19 cellular contexts compared by ENCODE assay signal in the genomic region with DNA sequence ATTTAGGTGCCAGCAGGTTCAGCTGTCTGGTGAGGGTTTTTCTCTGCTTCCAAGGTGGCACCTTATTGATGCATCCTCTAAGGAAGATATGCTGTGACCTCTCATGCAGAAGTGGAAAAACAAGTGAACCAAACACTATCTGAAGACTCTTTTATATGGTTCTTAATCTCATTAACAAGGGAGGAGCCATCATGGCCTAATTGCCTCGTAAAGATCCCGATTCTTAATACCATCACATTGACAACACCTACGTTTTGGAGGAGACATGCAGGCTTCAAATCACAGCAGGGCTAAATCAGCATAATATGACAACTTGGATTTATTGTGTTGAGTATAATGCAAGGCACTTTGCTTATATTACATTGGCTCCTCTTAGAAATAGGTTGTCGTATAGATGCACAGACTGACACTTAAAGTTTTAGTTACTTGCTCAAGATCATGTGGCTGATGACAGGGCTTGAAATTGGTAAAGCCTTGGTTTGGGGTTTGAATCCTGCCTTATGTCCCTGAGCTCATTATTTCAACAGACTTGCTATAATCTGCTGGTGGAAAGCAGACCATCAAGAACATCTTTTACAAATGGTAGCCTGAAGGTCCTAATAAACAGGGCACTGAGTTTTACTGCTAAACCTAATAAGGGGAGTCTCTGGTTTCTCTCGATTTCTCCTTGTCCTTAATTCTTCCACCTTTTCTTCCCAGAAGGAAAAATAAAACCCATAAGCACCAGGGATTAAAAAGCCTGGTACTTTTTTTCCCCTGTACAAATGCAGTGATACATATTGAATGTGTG.
DNase-seq lines count a peak whose midpoint lies in the region; ATAC-seq, FAIRE-seq and TF ChIP-seq lines count a peak whose summit lies in the region.
"Had no signal": no experiment of that assay in that cellular context is flagged by ENCODE, and none has a peak within 500 bp of the region (broad histone marks: within the 10 kb centered on the region; RNA-seq: fewer than 3 reads in every experiment).

No MANE protein-coding gene starts in this region.

- H3K27me3 Mint-ChIP-seq in astrocyte (ENCODE audit: low read depth, unreplicated experiment), result no peaks in the 10 kb centered on the region
- no peaks in the 10 kb centered on the region for H3K27me3 Mint-ChIP-seq in nephron (ENCODE audit: low read depth)
- H3K27me3 Mint-ChIP-seq in Caco-2 (ENCODE audit: insufficient read depth, unreplicated experiment), result no peaks in the 10 kb centered on the region

- H3K27ac ChIP-seq in left ventricle myocardium inferior (replicated peaks), result peak overlapping the region; percentile 49
- peak overlapping the region in 1 of 10 donors; percentile 19 for H3K27ac ChIP-seq in heart right ventricle
- no peak overlapping the region for H3K27ac ChIP-seq in astrocyte (ENCODE audit: low read depth, low read length)
- H3K27ac ChIP-seq in uterus, result peak overlapping the region; percentile 31 to 39
- H3K27ac ChIP-seq in SK-N-SH (ENCODE audit: low read depth in 2 of 2, low read length in 1 of 2), result no peak overlapping the region
- H3K27ac ChIP-seq: HL-60, PC-9 had no signal

- H3K9me3 Mint-ChIP-seq in astrocyte (ENCODE audit: unreplicated experiment), result peaks cover 6% of the 10 kb centered on the region
- H3K9me3 Mint-ChIP-seq in nephron, result peaks cover 5% of the 10 kb centered on the region
- H3K9me3 Mint-ChIP-seq in Caco-2 (ENCODE audit: unreplicated experiment), result no peaks in the 10 kb centered on the region

- no peak overlapping the region for H3K4me3 ChIP-seq in left ventricle myocardium inferior
- no peak overlapping the region for H3K4me3 ChIP-seq in heart right ventricle
- no peak overlapping the region for H3K4me3 ChIP-seq in astrocyte (ENCODE audit: insufficient read depth, low read depth, low read length)
- no peak overlapping the region for H3K4me3 ChIP-seq in uterus
- H3K4me3 ChIP-seq in SK-N-SH (ENCODE audit: low read depth in 2 of 2, low read length in 1 of 2), result no peak overlapping the region
- no peak overlapping the region for H3K4me3 ChIP-seq in Caco-2 (ENCODE audit: low read depth, low read length)
- no peak overlapping the region for H3K4me3 ChIP-seq in HAP-1
- H3K4me3 ChIP-seq: GM12878, PC-9 had no signal

- CTCF ChIA-PET in SK-N-SH (lab: Yijun Ruan, JAX), result interaction anchor here (1.0 kb wide), 1 partner anchor 25 kb away, joined by 3 read pairs; no protein-coding TSS in a partner anchor
- CTCF ChIA-PET in Caco-2 (lab: Charles Lee), result no interaction called here

- TF ChIP-seq RAD21 in SK-N-SH (IDR thresholded peaks at IDR 0.05; ENCODE audit: low read length), result no peak

- ATAC-seq in heart right ventricle, result no peak
- ATAC-seq: GM12878, HCT116 had no signal

- H3K9me3 ChIP-seq in left ventricle myocardium inferior (replicated peaks) (peaks cover 8% of the 10 kb centered on the region), heart right ventricle (peaks cover 0 to 9% (median 4%) of the 10 kb centered on the region in 11 donors), astrocyte (ENCODE audit: insufficient read depth, low read depth, low read length) (no peaks in the 10 kb centered on the region), uterus (no peaks in the 10 kb centered on the region), SK-N-SH (no peaks in the 10 kb centered on the region), Caco-2 (peaks cover 17% of the 10 kb centered on the region), HAP-1 (no peaks in the 10 kb centered on the region)

- H2AFZ ChIP-seq in astrocyte (ENCODE audit: low read depth, low read length), result no peak overlapping the region
- no peak overlapping the region for H2AFZ ChIP-seq in SK-N-SH (ENCODE audit: low read depth)
- H2AFZ ChIP-seq: PC-9 had no signal

- TF ChIP-seq POLR2A in uterus (IDR thresholded peaks at IDR 0.05), result no peak

- H3K27me3 ChIP-seq in left ventricle myocardium inferior (ENCODE audit: low read depth) (no peaks in the 10 kb centered on the region), heart right ventricle (no peaks in the 10 kb centered on the region), astrocyte (ENCODE audit: insufficient read depth, low read length) (no peaks in the 10 kb centered on the region), uterus (no peaks in the 10 kb centered on the region), SK-N-SH (ENCODE audit: insufficient read depth) (no peaks in the 10 kb centered on the region), Caco-2 (replicated peaks; ENCODE audit: control insufficient read depth, insufficient read depth, low read length) (no peaks in the 10 kb centered on the region), HAP-1 (ENCODE audit: low read depth) (no peaks in the 10 kb centered on the region)

- no peak overlapping the region for H3K4me3 Mint-ChIP-seq in astrocyte (ENCODE audit: unreplicated experiment)
- H3K4me3 Mint-ChIP-seq in nephron, result no peak overlapping the region
- no peak overlapping the region for H3K4me3 Mint-ChIP-seq in Caco-2 (ENCODE audit: unreplicated experiment)

- H3K79me2 ChIP-seq in astrocyte (ENCODE audit: insufficient read depth, low read length), result peaks cover 20% of the 10 kb centered on the region
- H3K79me2 ChIP-seq in SK-N-SH (ENCODE audit: insufficient read depth), result peaks cover 39% of the 10 kb centered on the region

- H3K36me3 Mint-ChIP-seq in astrocyte (ENCODE audit: low read depth, unreplicated experiment), result peaks cover 5% of the 10 kb centered on the region
- H3K36me3 Mint-ChIP-seq in nephron (ENCODE audit: low read depth), result peaks cover 35% of the 10 kb centered on the region
- peaks cover 6% of the 10 kb centered on the region for H3K36me3 Mint-ChIP-seq in Caco-2 (ENCODE audit: insufficient read depth, unreplicated experiment)

- FAIRE-seq in astrocyte (lab: Jason Lieb, UNC), result peak; percentile 9
- FAIRE-seq: GM12878, GM19239 had no signal

- WGBS in heart right ventricle, 2 donors, result 73 to 79% methylated on average over 5 of the region's 5 CpGs
- 73% methylated on average over 5 of the region's 5 CpGs for WGBS in SK-N-SH (ENCODE audit: low lambda C conversion rate)

- intact Hi-C loops in left ventricle myocardium inferior (cut with micrococcal nuclease), result no loop called here
- intact Hi-C loops in heart right ventricle (cut with DNase I), result no loop called here
- intact Hi-C loops in uterus (cut with DNase I; ENCODE audit: low total_unique reads), result no loop called here
- intact Hi-C loops in Caco-2 (cut with micrococcal nuclease; ENCODE audit: unreplicated experiment), result no loop called here

- H3K4me1 Mint-ChIP-seq in astrocyte (ENCODE audit: low read depth, unreplicated experiment), result no peaks in the 10 kb centered on the region
- peaks cover 45% of the 10 kb centered on the region for H3K4me1 Mint-ChIP-seq in nephron
- H3K4me1 Mint-ChIP-seq in Caco-2 (ENCODE audit: low read depth, unreplicated experiment), result no peaks in the 10 kb centered on the region

- H3K27ac Mint-ChIP-seq in astrocyte (ENCODE audit: unreplicated experiment) (no peak overlapping the region), nephron (peak overlapping the region in 2 of 3 experiments; percentile 67 to 73), Caco-2 (ENCODE audit: unreplicated experiment) (no peak overlapping the region)

- H4K20me1 ChIP-seq in astrocyte (ENCODE audit: insufficient read depth, low read length) (peaks cover 32% of the 10 kb centered on the region), SK-N-SH (ENCODE audit: insufficient read depth) (peaks cover 3% of the 10 kb centered on the region; the same call in 1 of the 2 replicates)

- TF ChIP-seq EP300 in SK-N-SH (IDR thresholded peaks at IDR 0.05; ENCODE audit: borderline replicate concordance in 1 of 2, low read depth in 1 of 2, low read length in 1 of 2), result no peak

- BruUV-seq in Caco-2 (replicated peaks; lab: Mats Ljungman, UMichigan), result no TSS peak

- H3K4me1 ChIP-seq in left ventricle myocardium inferior, result peaks cover 75% of the 10 kb centered on the region
- H3K4me1 ChIP-seq in heart right ventricle, result peaks cover 8 to 68% (median 45%) of the 10 kb centered on the region in 9 donors
- no peaks in the 10 kb centered on the region for H3K4me1 ChIP-seq in astrocyte (ENCODE audit: insufficient read depth, low read length)
- no peaks in the 10 kb centered on the region for H3K4me1 ChIP-seq in uterus
- no peaks in the 10 kb centered on the region; a peak in 1 of 4 replicates for H3K4me1 ChIP-seq in SK-N-SH (ENCODE audit: control insufficient read depth in 1 of 2, insufficient read depth in 2 of 2, low read depth in 1 of 2, low read length in 1 of 2)
- peaks cover 9% of the 10 kb centered on the region for H3K4me1 ChIP-seq in Caco-2
- H3K4me1 ChIP-seq in HAP-1, result peaks cover 10% of the 10 kb centered on the region

- TF ChIP-seq CTCF in left ventricle myocardium inferior (IDR thresholded peaks at IDR 0.05; ENCODE audit: borderline replicate concordance) (no peak), heart right ventricle (IDR thresholded peaks at IDR 0.05) (no peak), astrocyte (IDR thresholded peaks at IDR 0.05; ENCODE audit: insufficient read depth, low read depth, low read length) (no peak), nephron (IDR thresholded peaks at IDR 0.05; ENCODE audit: unreplicated experiment in 3 of 3) (no peak), uterus (IDR thresholded peaks at IDR 0.05) (no peak), SK-N-SH (IDR thresholded peaks at IDR 0.05) (no peak), Caco-2 (IDR thresholded peaks at IDR 0.05; ENCODE audit: insufficient read depth in 1 of 2, low read depth in 1 of 2, low read length in 1 of 2, severe bottlenecking in 1 of 2, unreplicated experiment in 1 of 2) (no peak)

- no peak overlapping the region for H3K4me2 ChIP-seq in astrocyte (ENCODE audit: low read length)
- H3K4me2 ChIP-seq in SK-N-SH, result no peak overlapping the region
- H3K4me2 ChIP-seq: PC-9 had no signal

- DNase-seq in left ventricle myocardium inferior (no peak), heart right ventricle (no peak), astrocyte (ENCODE audit: low read depth) (no peak), uterus (no peak), SK-N-SH (no peak), Caco-2 (no peak), HAP-1 (ENCODE audit: low spot score in 2 of 2) (no peak)
- DNase-seq: 8988T, KBM-7, NCI-H1092 treated with DMSO at 0.1 percent for 48 hours, NCI-H1694, NCI-H2107, NCI-H345, PC-9 had no signal

- H3K9me2 ChIP-seq in SK-N-SH, result no peaks in the 10 kb centered on the region

- POLR2A ChIA-PET in SK-N-SH (lab: Yijun Ruan, JAX), result no interaction called here
- POLR2A ChIA-PET in Caco-2 (lab: Charles Lee), result no interaction called here

- H3K36me3 ChIP-seq in left ventricle myocardium inferior, result no peaks in the 10 kb centered on the region
- H3K36me3 ChIP-seq in heart right ventricle, result no peaks in the 10 kb centered on the region
- H3K36me3 ChIP-seq in astrocyte (ENCODE audit: insufficient read depth, low read length), result no peaks in the 10 kb centered on the region
- no peaks in the 10 kb centered on the region for H3K36me3 ChIP-seq in uterus
- H3K36me3 ChIP-seq in SK-N-SH (replicated peaks in 1 of 2; ENCODE audit: control insufficient read depth in 1 of 2, insufficient read depth in 2 of 2, low read length in 1 of 2), result peaks cover 0 to 5% of the 10 kb centered on the region in 2 experiments
- H3K36me3 ChIP-seq in Caco-2 (ENCODE audit: control insufficient read depth, insufficient read depth, low read length), result no peaks in the 10 kb centered on the region
- no peaks in the 10 kb centered on the region for H3K36me3 ChIP-seq in HAP-1 (replicated peaks)

- H3K9ac ChIP-seq in astrocyte (ENCODE audit: low read length) (no peak overlapping the region), SK-N-SH (no peak overlapping the region)

- no peaks in the 10 kb centered on the region for H3F3A ChIP-seq in SK-N-SH (replicated peaks; ENCODE audit: insufficient read depth)

- in situ Hi-C loops in HAP-1 (cut with MboI; ENCODE audit: low sequenced_read_pairs), result no loop called here

Comparison
In these comparisons a context has a peak if more than half of its experiments do, and no peak if none do; other contexts are left out.
1. H3K27ac ChIP-seq: peak in left ventricle myocardium inferior (single experiment) and uterus (2 of 2); none in astrocyte (single experiment) and SK-N-SH (0 of 2).
2. H3K27ac Mint-ChIP-seq: peak in nephron (2 of 3); none in astrocyte (single experiment) and Caco-2 (single experiment).